9 cellular contexts compared by ENCODE assay signal in genomic region chr6:84764332-84765049, GRCh38. TPM values are rescaled to one million over a fixed set of nuclear protein-coding genes. Genes with fewer than 3 reads are reported as not detected.
DNase-seq lines count a peak whose midpoint lies in the region; ATAC-seq and TF ChIP-seq lines count a peak whose summit lies in the region.
"Had no signal": no experiment of that assay in that cellular context is flagged by ENCODE, and none has a peak within 500 bp of the region (broad histone marks: within the 10 kb centered on the region; RNA-seq: fewer than 3 reads in every experiment).

TSS of gene TBX18 (minus strand) at chr6:84764598. CDS start at chr6:84764181, 417 bp downstream.

- H3K27ac ChIP-seq in SJSA1 (peak within 1 kb of the TSS; percentile 80), temporal lobe (ENCODE audit: low read depth, low read length) (peak within 1 kb of the TSS; percentile 20)

- peaks cover 25% of the 10 kb centered on the region for H3K36me3 ChIP-seq in SJSA1

- H3K4me1 ChIP-seq in SJSA1 (replicated peaks), result peaks cover 25% of the 10 kb centered on the region

- H3K27me3 ChIP-seq in SJSA1 (replicated peaks), result no peaks in the 10 kb centered on the region

- ATAC-seq in HG03139 (IDR thresholded peaks at IDR 0.05; ENCODE audit: unreplicated experiment), result no peak

- DNase-seq in activated CD8-positive, alpha-beta memory T cell treated with anti-CD3 and anti-CD28 coated beads for 24 hours, result peak; percentile 61
- no peak for DNase-seq in activated CD8-positive, alpha-beta memory T cell treated with anti-CD3 and anti-CD28 coated beads, Interleukin-2, amount 50 U/mL, for 4 hours
- peak; percentile 98 to 99 for DNase-seq in SJSA1 (ENCODE audit: low read depth in 1 of 2, low spot score in 2 of 2)
- peak; percentile 94 for DNase-seq in epithelial cell of esophagus (ENCODE audit: low read depth)
- peak; percentile 33 for DNase-seq in medulla oblongata (ENCODE audit: extremely low spot score)
- DNase-seq in KG1 (lab: John Stamatoyannopoulos, UW), result no peak

- H3K4me3 ChIP-seq in SJSA1 (peak within 1 kb of the TSS; percentile 86), epithelial cell of esophagus (ENCODE audit: low read length) (peak within 1 kb of the TSS; percentile 39)

- no peaks in the 10 kb centered on the region for H3K9me3 ChIP-seq in SJSA1 (replicated peaks)

- peak; percentile 24 for TF ChIP-seq CTCF in epithelial cell of esophagus (IDR thresholded peaks at IDR 0.05; ENCODE audit: insufficient read depth, low read depth, low read length, missing control alignments)

RNA-seq across cellular contexts. Expression of gene TBX18, which starts in this region (rescaled TPM):
- total RNA-seq in SJSA1 (2014; rRNA removed; shearing (Covaris generic)), result 17.5 and 35.1 TPM in 2 replicates
- 5.4 TPM for total RNA-seq in temporal lobe
- total RNA-seq: activated CD8-positive, alpha-beta memory T cell treated with anti-CD3 and anti-CD28 coated beads for 36 hours had no signal

Comparison
In these comparisons a context has a peak if more than half of its experiments do, and no peak if none do; other contexts are left out.
1. DNase-seq: peak in activated CD8-positive, alpha-beta memory T cell treated with anti-CD3 and anti-CD28 coated beads for 24 hours (single experiment), SJSA1 (2 of 2), epithelial cell of esophagus (single experiment) and medulla oblongata (single experiment); none in activated CD8-positive, alpha-beta memory T cell treated with anti-CD3 and anti-CD28 coated beads, Interleukin-2, amount 50 U/mL, for 4 hours (single experiment) and KG1 (single experiment).